ENCODE assay signal across 11 cellular contexts in genomic region chr9:89433826-89434225, GRCh38.
DNase-seq lines count a peak whose midpoint lies in the region; ATAC-seq, FAIRE-seq and TF ChIP-seq lines count a peak whose summit lies in the region.
"Had no signal": no experiment of that assay in that cellular context is flagged by ENCODE, and none has a peak within 500 bp of the region (broad histone marks: within the 10 kb centered on the region; RNA-seq: fewer than 3 reads in every experiment).

No MANE protein-coding gene starts in this region.

- no peak overlapping the region for H3K27ac ChIP-seq in CD4-positive, CD25-positive, alpha-beta regulatory T cell (ENCODE audit: insufficient read depth, low read length, poor library complexity, severe bottlenecking)
- no peak overlapping the region for H3K27ac ChIP-seq in HUES48 (ENCODE audit: low read depth, low read length)
- H3K27ac ChIP-seq in naive thymus-derived CD4-positive, alpha-beta T cell (ENCODE audit: low read depth, low read length) = peak overlapping the region; percentile 43

- H3K9me3 ChIP-seq in CD4-positive, CD25-positive, alpha-beta regulatory T cell (ENCODE audit: control insufficient read depth in 2 of 2, low read length in 2 of 2) = no peaks in the 10 kb centered on the region
- no peaks in the 10 kb centered on the region for H3K9me3 ChIP-seq in HUES48 (ENCODE audit: control insufficient read depth, insufficient read depth, low read length)
- H3K9me3 ChIP-seq in naive thymus-derived CD4-positive, alpha-beta T cell (ENCODE audit: control insufficient read depth in 2 of 3, low read length in 3 of 3) = no peaks in the 10 kb centered on the region

- H3K4me1 Mint-ChIP-seq in CD4-positive, CD25-positive, alpha-beta regulatory T cell = peaks cover 27 to 95% (median 60%) of the 10 kb centered on the region in 4 donors
- peaks cover 63 to 98% (median 92%) of the 10 kb centered on the region in 7 donors for H3K4me1 Mint-ChIP-seq in naive thymus-derived CD4-positive, alpha-beta T cell

- H3K27me3 ChIP-seq in CD4-positive, CD25-positive, alpha-beta regulatory T cell (ENCODE audit: control insufficient read depth, insufficient read depth, low read length) = no peaks in the 10 kb centered on the region
- no peaks in the 10 kb centered on the region for H3K27me3 ChIP-seq in HUES48 (ENCODE audit: control insufficient read depth, insufficient read depth, low read length)
- peaks cover 2% of the 10 kb centered on the region for H3K27me3 ChIP-seq in bronchial epithelial cell (ENCODE audit: control insufficient read depth, insufficient read depth, low read length)
- H3K27me3 ChIP-seq in naive thymus-derived CD4-positive, alpha-beta T cell (ENCODE audit: control insufficient read depth in 2 of 2, insufficient read depth in 2 of 2, low read length in 2 of 2) = no peaks in the 10 kb centered on the region

- no peak for ATAC-seq in CD4-positive, CD25-positive, alpha-beta regulatory T cell (ENCODE audit: low read depth in 2 of 2)
- no peak for ATAC-seq in naive thymus-derived CD4-positive, alpha-beta T cell
- no peak for ATAC-seq in GM21619 (IDR thresholded peaks at IDR 0.05; ENCODE audit: unreplicated experiment)

- no peaks in the 10 kb centered on the region for H3K27me3 Mint-ChIP-seq in CD4-positive, CD25-positive, alpha-beta regulatory T cell
- no peaks in the 10 kb centered on the region for H3K27me3 Mint-ChIP-seq in naive thymus-derived CD4-positive, alpha-beta T cell

- DNase-seq in CD4-positive, CD25-positive, alpha-beta regulatory T cell = no peak
- DNase-seq in bronchial epithelial cell (ENCODE audit: low read depth) (no peak), activated gamma-delta T cell (lab: John Stamatoyannopoulos, UW) (no peak), NOMO-1 treated with DMSO at 0.1 percent for 48 hours (lab: John Stamatoyannopoulos, UW; ENCODE audit: unreplicated experiment) (no peak), HEK293T (ENCODE audit: extremely low spot score) (no peak)
- DNase-seq in naive thymus-derived CD4-positive, alpha-beta T cell = no peak
- DNase-seq: amniotic stem cell, NCI-H1436 had no signal

- H3K36me3 Mint-ChIP-seq in CD4-positive, CD25-positive, alpha-beta regulatory T cell = peaks cover 7% of the 10 kb centered on the region
- peaks cover 0 to 8% (median 5%) of the 10 kb centered on the region in 5 donors for H3K36me3 Mint-ChIP-seq in naive thymus-derived CD4-positive, alpha-beta T cell

- peak overlapping the region in 2 of 3 donors; percentile 81 to 86 for H3K27ac Mint-ChIP-seq in CD4-positive, CD25-positive, alpha-beta regulatory T cell
- peak overlapping the region in 6 of 9 donors; percentile 60 to 92 (median 90) for H3K27ac Mint-ChIP-seq in naive thymus-derived CD4-positive, alpha-beta T cell
- H3K27ac Mint-ChIP-seq: nephron had no signal

- POLR2A ChIA-PET in naive thymus-derived CD4-positive, alpha-beta T cell (lab: Charles Lee) = no interaction called here
- POLR2A ChIA-PET in HEK293T (lab: Yijun Ruan, JAX) = no interaction called here

- peak; percentile 62 for FAIRE-seq in bronchial epithelial cell (lab: Jason Lieb, UNC)

- intact Hi-C loops in naive thymus-derived CD4-positive, alpha-beta T cell (cut with micrococcal nuclease) = no loop called here

- CTCF ChIA-PET in naive thymus-derived CD4-positive, alpha-beta T cell (lab: Charles Lee) = interaction anchor here (0.9 kb wide), 1 partner anchor 114 kb away, joined by 3 read pairs; no protein-coding TSS in a partner anchor
- CTCF ChIA-PET in HEK293T (lab: Yijun Ruan, JAX) = no interaction called here

- H3K4me1 ChIP-seq in CD4-positive, CD25-positive, alpha-beta regulatory T cell (ENCODE audit: control insufficient read depth, insufficient read depth, low read length, poor library complexity, severe bottlenecking) = peaks cover 94% of the 10 kb centered on the region
- peaks cover 47% of the 10 kb centered on the region for H3K4me1 ChIP-seq in HUES48 (ENCODE audit: control insufficient read depth, insufficient read depth, low read length)
- peaks cover 70 to 80% of the 10 kb centered on the region in 2 donors for H3K4me1 ChIP-seq in naive thymus-derived CD4-positive, alpha-beta T cell (ENCODE audit: control insufficient read depth in 2 of 2, insufficient read depth in 2 of 2, low read length in 2 of 2)

- peak overlapping the region; percentile 44; the same call in 1 of the 2 replicates for H3K9ac ChIP-seq in HUES48 (ENCODE audit: low read depth, low read length)

- TF ChIP-seq CTCF in bronchial epithelial cell (IDR thresholded peaks at IDR 0.05; ENCODE audit: insufficient read depth, low read length, severe bottlenecking) = no peak

- peaks cover 18% of the 10 kb centered on the region for H3K36me3 ChIP-seq in CD4-positive, CD25-positive, alpha-beta regulatory T cell (ENCODE audit: control insufficient read depth, insufficient read depth, low read length)
- H3K36me3 ChIP-seq in HUES48 (ENCODE audit: control insufficient read depth, insufficient read depth, low read length) (no peaks in the 10 kb centered on the region), bronchial epithelial cell (ENCODE audit: control insufficient read depth, insufficient read depth, low read length) (no peaks in the 10 kb centered on the region)
- peaks cover 0 to 30% (median 3%) of the 10 kb centered on the region in 3 experiments for H3K36me3 ChIP-seq in naive thymus-derived CD4-positive, alpha-beta T cell (ENCODE audit: control insufficient read depth in 2 of 3, insufficient read depth in 3 of 3, low read length in 3 of 3)

- H3K4me3 ChIP-seq in CD4-positive, CD25-positive, alpha-beta regulatory T cell (ENCODE audit: low read depth, low read length) = no peak overlapping the region
- no peak overlapping the region for H3K4me3 ChIP-seq in HUES48 (ENCODE audit: low read depth, low read length)
- no peak overlapping the region for H3K4me3 ChIP-seq in bronchial epithelial cell (ENCODE audit: low read depth, low read length)
- H3K4me3 ChIP-seq in naive thymus-derived CD4-positive, alpha-beta T cell (ENCODE audit: low read length) = no peak overlapping the region

- H3K9me3 Mint-ChIP-seq in CD4-positive, CD25-positive, alpha-beta regulatory T cell = no peaks in the 10 kb centered on the region
- H3K9me3 Mint-ChIP-seq in naive thymus-derived CD4-positive, alpha-beta T cell = no peaks in the 10 kb centered on the region
- H3K9me3 Mint-ChIP-seq: nephron had no signal

- peak overlapping the region in 1 of 4 donors; percentile 83 for H3K4me3 Mint-ChIP-seq in CD4-positive, CD25-positive, alpha-beta regulatory T cell
- H3K4me3 Mint-ChIP-seq in naive thymus-derived CD4-positive, alpha-beta T cell = no peak overlapping the region
- H3K4me3 Mint-ChIP-seq: nephron had no signal

TF ChIP-seq in HEK293T, 16 proteins besides CTCF, POLR2A, EP300 and RAD21:
- TF ChIP-seq HDGF (IDR thresholded peaks at IDR 0.05; ENCODE audit: borderline replicate concordance) (no peak), CTBP1 (IDR thresholded peaks at IDR 0.05; ENCODE audit: borderline replicate concordance) (no peak), TARDBP (IDR thresholded peaks at IDR 0.05) (no peak), SP1 (IDR thresholded peaks at IDR 0.05) (no peak), FOXK2 (IDR thresholded peaks at IDR 0.05) (no peak), ELF4 (IDR thresholded peaks at IDR 0.05) (no peak), ZNF384 (IDR thresholded peaks at IDR 0.05) (no peak), SUZ12 (IDR thresholded peaks at IDR 0.05) (no peak), FOXM1 (IDR thresholded peaks at IDR 0.05; ENCODE audit: borderline replicate concordance) (no peak), BHLHE40 (IDR thresholded peaks at IDR 0.05; ENCODE audit: borderline replicate concordance) (no peak), L3MBTL2 (conservative IDR thresholded peaks at IDR 0.05) (no peak), PKNOX1 (IDR thresholded peaks at IDR 0.05) (no peak), FOXA1 (IDR thresholded peaks at IDR 0.05) (no peak), LEF1 (IDR thresholded peaks at IDR 0.05; ENCODE audit: borderline replicate concordance) (no peak), NFRKB (IDR thresholded peaks at IDR 0.05) (no peak), ARNT (IDR thresholded peaks at IDR 0.05) (no peak)
TF ChIP-seq in HEK293T: peak in this region for 0.
